Comparison of ENCODE assay signal across 1 cellular context in the genomic region with DNA sequence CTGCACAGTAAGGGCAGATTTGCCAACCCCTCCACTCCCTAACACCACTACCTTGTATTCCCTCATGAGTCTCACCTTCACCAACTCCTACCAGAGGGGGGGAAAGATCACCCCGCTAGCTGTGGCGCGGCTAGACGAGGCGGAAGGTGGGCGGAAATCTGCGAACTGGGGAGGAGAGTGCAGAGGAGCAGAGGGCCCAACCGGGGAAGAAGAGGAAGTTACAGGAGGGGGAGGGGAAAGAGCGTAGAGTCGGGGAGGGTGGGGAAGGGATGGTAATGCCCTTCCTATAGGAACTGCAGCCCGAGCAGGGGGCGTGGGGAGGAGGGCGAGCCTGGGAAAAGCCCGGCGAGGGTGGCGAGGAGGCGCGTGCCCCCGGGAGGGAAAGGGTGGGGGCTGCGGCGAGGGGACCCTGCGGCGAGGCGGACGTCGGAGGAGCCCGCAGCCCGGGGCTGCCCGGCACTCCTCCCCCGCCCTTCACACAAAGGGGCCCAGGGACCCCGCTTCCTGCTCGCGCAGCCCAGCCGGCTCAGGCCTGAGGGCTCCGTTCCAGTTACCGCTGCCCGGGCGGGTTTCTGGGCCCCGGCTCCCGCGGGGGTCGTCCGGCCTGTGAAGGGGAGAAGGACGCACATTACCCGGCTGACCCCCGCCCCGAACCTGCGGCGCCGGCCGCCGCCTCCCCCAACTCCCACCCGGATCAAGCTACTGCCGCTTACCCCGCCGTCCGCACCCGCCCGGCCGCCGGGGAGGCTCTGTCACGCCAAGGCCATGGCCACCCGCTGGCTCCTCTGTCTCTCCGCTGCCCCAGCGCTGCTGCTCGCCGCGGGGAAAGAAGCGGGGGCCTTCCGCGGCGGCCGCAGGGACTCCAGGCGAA.
TF ChIP-seq lines count a peak whose summit lies in the region.

No MANE protein-coding gene starts in this region.

TF ChIP-seq in HEK293, 187 proteins besides CTCF, POLR2A, EP300 and RAD21 (continued from another document):
- TF ChIP-seq BCL11A (tag by site-specific recombination; IDR thresholded peaks at IDR 0.05; ENCODE audit: low read depth), result no peak
- TF ChIP-seq, protein P1, sequence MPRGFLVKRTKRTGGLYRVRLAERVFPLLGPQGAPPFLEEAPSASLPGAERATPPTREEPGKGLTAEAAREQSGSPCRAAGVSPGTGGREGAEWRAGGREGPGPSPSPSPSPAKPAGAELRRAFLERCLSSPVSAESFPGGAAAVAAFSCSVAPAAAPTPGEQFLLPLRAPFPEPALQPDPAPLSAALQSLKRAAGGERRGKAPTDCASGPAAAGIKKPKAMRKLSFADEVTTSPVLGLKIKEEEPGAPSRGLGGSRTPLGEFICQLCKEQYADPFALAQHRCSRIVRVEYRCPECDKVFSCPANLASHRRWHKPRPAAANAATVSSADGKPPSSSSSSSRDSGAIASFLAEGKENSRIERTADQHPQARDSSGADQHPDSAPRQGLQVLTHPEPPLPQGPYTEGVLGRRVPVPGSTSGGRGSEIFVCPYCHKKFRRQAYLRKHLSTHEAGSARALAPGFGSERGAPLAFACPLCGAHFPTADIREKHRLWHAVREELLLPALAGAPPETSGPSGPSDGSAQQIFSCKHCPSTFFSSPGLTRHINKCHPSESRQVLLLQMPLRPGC (tag by site-specific recombination; IDR thresholded peaks at IDR 0.05), result no peak
- TF ChIP-seq ZNF76 (tag by site-specific recombination; IDR thresholded peaks at IDR 0.05; ENCODE audit: borderline replicate concordance, low read depth), result peak; percentile 50; the same call in 1 of the 2 replicates
- peak; percentile 36; the same call in 1 of the 2 replicates for TF ChIP-seq WT1 (tag by site-specific recombination; IDR thresholded peaks at IDR 0.05)
- TF ChIP-seq ZNF202 (tag by site-specific recombination; IDR thresholded peaks at IDR 0.05; ENCODE audit: borderline replicate concordance), result no peak
- no peak for TF ChIP-seq GLI2 (tag by site-specific recombination; IDR thresholded peaks at IDR 0.05; ENCODE audit: borderline replicate concordance, low read depth)
- TF ChIP-seq, protein P2, sequence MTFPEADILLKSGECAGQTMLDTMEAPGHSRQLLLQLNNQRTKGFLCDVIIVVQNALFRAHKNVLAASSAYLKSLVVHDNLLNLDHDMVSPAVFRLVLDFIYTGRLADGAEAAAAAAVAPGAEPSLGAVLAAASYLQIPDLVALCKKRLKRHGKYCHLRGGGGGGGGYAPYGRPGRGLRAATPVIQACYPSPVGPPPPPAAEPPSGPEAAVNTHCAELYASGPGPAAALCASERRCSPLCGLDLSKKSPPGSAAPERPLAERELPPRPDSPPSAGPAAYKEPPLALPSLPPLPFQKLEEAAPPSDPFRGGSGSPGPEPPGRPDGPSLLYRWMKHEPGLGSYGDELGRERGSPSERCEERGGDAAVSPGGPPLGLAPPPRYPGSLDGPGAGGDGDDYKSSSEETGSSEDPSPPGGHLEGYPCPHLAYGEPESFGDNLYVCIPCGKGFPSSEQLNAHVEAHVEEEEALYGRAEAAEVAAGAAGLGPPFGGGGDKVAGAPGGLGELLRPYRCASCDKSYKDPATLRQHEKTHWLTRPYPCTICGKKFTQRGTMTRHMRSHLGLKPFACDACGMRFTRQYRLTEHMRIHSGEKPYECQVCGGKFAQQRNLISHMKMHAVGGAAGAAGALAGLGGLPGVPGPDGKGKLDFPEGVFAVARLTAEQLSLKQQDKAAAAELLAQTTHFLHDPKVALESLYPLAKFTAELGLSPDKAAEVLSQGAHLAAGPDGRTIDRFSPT (tag by site-specific recombination; IDR thresholded peaks at IDR 0.05), result peak; percentile 83
- TF ChIP-seq RBAK (tag by site-specific recombination; IDR thresholded peaks at IDR 0.05), result no peak
- TF ChIP-seq KLF16 (tag by site-specific recombination; IDR thresholded peaks at IDR 0.05), result peak; percentile 56; the same call in 1 of the 2 replicates
- TF ChIP-seq, protein P3, sequence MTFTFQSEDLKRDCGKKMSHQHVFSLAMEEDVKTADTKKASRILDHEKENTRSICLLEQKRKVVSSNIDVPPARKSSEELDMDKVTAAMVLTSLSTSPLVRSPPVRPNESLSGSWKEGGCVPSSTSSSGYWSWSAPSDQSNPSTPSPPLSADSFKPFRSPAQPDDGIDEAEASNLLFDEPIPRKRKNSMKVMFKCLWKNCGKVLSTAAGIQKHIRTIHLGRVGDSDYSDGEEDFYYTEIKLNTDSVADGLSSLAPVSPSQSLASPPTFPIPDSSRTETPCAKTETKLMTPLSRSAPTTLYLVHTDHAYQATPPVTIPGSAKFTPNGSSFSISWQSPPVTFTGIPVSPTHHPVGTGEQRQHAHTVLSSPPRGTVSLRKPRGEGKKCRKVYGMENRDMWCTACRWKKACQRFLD (tag by site-specific recombination; IDR thresholded peaks at IDR 0.05), result no peak
- TF ChIP-seq REPIN1 (tag by site-specific recombination; IDR thresholded peaks at IDR 0.05; ENCODE audit: low read depth), result no peak
- TF ChIP-seq, protein P4, sequence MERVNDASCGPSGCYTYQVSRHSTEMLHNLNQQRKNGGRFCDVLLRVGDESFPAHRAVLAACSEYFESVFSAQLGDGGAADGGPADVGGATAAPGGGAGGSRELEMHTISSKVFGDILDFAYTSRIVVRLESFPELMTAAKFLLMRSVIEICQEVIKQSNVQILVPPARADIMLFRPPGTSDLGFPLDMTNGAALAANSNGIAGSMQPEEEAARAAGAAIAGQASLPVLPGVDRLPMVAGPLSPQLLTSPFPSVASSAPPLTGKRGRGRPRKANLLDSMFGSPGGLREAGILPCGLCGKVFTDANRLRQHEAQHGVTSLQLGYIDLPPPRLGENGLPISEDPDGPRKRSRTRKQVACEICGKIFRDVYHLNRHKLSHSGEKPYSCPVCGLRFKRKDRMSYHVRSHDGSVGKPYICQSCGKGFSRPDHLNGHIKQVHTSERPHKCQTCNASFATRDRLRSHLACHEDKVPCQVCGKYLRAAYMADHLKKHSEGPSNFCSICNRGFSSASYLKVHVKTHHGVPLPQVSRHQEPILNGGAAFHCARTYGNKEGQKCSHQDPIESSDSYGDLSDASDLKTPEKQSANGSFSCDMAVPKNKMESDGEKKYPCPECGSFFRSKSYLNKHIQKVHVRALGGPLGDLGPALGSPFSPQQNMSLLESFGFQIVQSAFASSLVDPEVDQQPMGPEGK (tag by site-specific recombination; IDR thresholded peaks at IDR 0.05), result peak; percentile 96
- no peak for TF ChIP-seq ZNF37A (tag by site-specific recombination; IDR thresholded peaks at IDR 0.05)
- TF ChIP-seq ZNF157 (tag by site-specific recombination; IDR thresholded peaks at IDR 0.05), result no peak
- no peak for TF ChIP-seq ZNF48 (tag by site-specific recombination; IDR thresholded peaks at IDR 0.05)
- TF ChIP-seq SCRT2 (tag by site-specific recombination; IDR thresholded peaks at IDR 0.05), result no peak
- TF ChIP-seq, protein P5, sequence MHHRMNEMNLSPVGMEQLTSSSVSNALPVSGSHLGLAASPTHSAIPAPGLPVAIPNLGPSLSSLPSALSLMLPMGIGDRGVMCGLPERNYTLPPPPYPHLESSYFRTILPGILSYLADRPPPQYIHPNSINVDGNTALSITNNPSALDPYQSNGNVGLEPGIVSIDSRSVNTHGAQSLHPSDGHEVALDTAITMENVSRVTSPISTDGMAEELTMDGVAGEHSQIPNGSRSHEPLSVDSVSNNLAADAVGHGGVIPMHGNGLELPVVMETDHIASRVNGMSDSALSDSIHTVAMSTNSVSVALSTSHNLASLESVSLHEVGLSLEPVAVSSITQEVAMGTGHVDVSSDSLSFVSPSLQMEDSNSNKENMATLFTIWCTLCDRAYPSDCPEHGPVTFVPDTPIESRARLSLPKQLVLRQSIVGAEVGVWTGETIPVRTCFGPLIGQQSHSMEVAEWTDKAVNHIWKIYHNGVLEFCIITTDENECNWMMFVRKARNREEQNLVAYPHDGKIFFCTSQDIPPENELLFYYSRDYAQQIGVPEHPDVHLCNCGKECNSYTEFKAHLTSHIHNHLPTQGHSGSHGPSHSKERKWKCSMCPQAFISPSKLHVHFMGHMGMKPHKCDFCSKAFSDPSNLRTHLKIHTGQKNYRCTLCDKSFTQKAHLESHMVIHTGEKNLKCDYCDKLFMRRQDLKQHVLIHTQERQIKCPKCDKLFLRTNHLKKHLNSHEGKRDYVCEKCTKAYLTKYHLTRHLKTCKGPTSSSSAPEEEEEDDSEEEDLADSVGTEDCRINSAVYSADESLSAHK (tag by site-specific recombination; IDR thresholded peaks at IDR 0.05), result no peak
- no peak for TF ChIP-seq ZNF433 (tag by site-specific recombination; IDR thresholded peaks at IDR 0.05; ENCODE audit: low read depth)
- TF ChIP-seq, protein P6, sequence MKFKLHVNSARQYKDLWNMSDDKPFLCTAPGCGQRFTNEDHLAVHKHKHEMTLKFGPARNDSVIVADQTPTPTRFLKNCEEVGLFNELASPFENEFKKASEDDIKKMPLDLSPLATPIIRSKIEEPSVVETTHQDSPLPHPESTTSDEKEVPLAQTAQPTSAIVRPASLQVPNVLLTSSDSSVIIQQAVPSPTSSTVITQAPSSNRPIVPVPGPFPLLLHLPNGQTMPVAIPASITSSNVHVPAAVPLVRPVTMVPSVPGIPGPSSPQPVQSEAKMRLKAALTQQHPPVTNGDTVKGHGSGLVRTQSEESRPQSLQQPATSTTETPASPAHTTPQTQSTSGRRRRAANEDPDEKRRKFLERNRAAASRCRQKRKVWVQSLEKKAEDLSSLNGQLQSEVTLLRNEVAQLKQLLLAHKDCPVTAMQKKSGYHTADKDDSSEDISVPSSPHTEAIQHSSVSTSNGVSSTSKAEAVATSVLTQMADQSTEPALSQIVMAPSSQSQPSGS (tag by site-specific recombination; IDR thresholded peaks at IDR 0.05; ENCODE audit: low read depth), result no peak
- no peak for TF ChIP-seq ZNF514 (tag by site-specific recombination; IDR thresholded peaks at IDR 0.05)
- no peak for TF ChIP-seq ZNF785 (tag by site-specific recombination; IDR thresholded peaks at IDR 0.05)
- no peak for TF ChIP-seq ZNF623 (tag by site-specific recombination; IDR thresholded peaks at IDR 0.05)
- TF ChIP-seq ZNF350 (tag by site-specific recombination; IDR thresholded peaks at IDR 0.05), result no peak
- TF ChIP-seq ZNF747 (tag by site-specific recombination; IDR thresholded peaks at IDR 0.05), result no peak
